In genomic region chr2:195675783-195676427, GRCh38 we compare ENCODE assay signal across 1 cellular context.
TF ChIP-seq lines count a peak whose summit lies in the region.

No MANE protein-coding gene starts in this region.

TF ChIP-seq in SK-N-SH, 30 proteins besides CTCF, POLR2A, EP300 and RAD21 (continued from another document):
- no peak for TF ChIP-seq SMC3 (IDR thresholded peaks at IDR 0.05; ENCODE audit: low read depth, low read length)
- no peak for TF ChIP-seq POLR2AphosphoS5 (IDR thresholded peaks at IDR 0.05; ENCODE audit: low read depth, low read length)
- no peak for TF ChIP-seq NRF1 (IDR thresholded peaks at IDR 0.05; ENCODE audit: low read depth, low read length)
